ENCODE assay signal across 17 cellular contexts in genomic region chr19:49857834-49858590, GRCh38. TPM values are rescaled to one million over a fixed set of nuclear protein-coding genes. Genes with fewer than 3 reads are reported as not detected.
A peak's percentile ranks its signal among the peaks of the same experiment; 100 is the strongest.
DNase-seq lines count a peak whose midpoint lies in the region; ATAC-seq, FAIRE-seq and TF ChIP-seq lines count a peak whose summit lies in the region.
"Had no signal": no experiment of that assay in that cellular context is flagged by ENCODE, and none has a peak within 500 bp of the region (broad histone marks: within the 10 kb centered on the region; RNA-seq: fewer than 3 reads in every experiment).

No MANE protein-coding gene starts in this region.

- no peak for FAIRE-seq in D721Med (lab: Jason Lieb, UNC)
- FAIRE-seq in frontal cortex (lab: Jason Lieb, UNC), result no peak

- peaks cover 85% of the 10 kb centered on the region for H3K36me3 ChIP-seq in HUES48 (ENCODE audit: control insufficient read depth, insufficient read depth, low read length)

- DNase-seq in D721Med (ENCODE audit: insufficient read length, low spot score), result peak; percentile 27
- no peak for DNase-seq in central memory CD8-positive, alpha-beta T cell (ENCODE audit: low spot score in 2 of 2)
- DNase-seq in osteocyte (ENCODE audit: extremely low spot score, unreplicated experiment), result no peak
- DNase-seq in GDM1 (lab: John Stamatoyannopoulos, UW), result no peak
- DNase-seq in frontal cortex (ENCODE audit: low spot score in 2 of 2), result no peak
- DNase-seq: activated CD4-positive, alpha-beta T cell treated with anti-CD3 and anti-CD28 coated beads, Interleukin-2, amount 50 U/mL, for 48 hours; activated gamma-delta T cell treated with Interleukin-2 at 50 U/mL for 16 hours; esophagus squamous epithelium; GF-D8; mesendoderm; NCI-H1694 treated with DMSO at 0.1 percent for 48 hours; stimulated activated CD4-positive, alpha-beta T cell treated with anti-CD3 and anti-CD28 coated beads, Interleukin-4, amount 100 ng/mL, for 4 hours; stimulated activated naive CD8-positive, alpha-beta T cell treated with anti-CD3 and anti-CD28 coated beads, Interleukin-15, amount 100 ng/mL, for 72 hours had no signal

- H3K27ac ChIP-seq in HUES48 (ENCODE audit: low read depth, low read length), result peak overlapping the region; percentile 28

- peak overlapping the region; percentile 77 for H3K27ac Mint-ChIP-seq in central memory CD8-positive, alpha-beta T cell (ENCODE audit: low read depth)
- H3K27ac Mint-ChIP-seq in osteocyte (ENCODE audit: unreplicated experiment), result peak overlapping the region; percentile 18

- H3K36me3 Mint-ChIP-seq in central memory CD8-positive, alpha-beta T cell (ENCODE audit: insufficient read depth), result peaks cover 19% of the 10 kb centered on the region
- peaks cover 21% of the 10 kb centered on the region for H3K36me3 Mint-ChIP-seq in osteocyte (ENCODE audit: unreplicated experiment)

- H3K9me3 ChIP-seq in HUES48 (ENCODE audit: control insufficient read depth, insufficient read depth, low read length), result no peaks in the 10 kb centered on the region
- H3K9me3 ChIP-seq: esophagus squamous epithelium, prostate gland had no signal

- H3K27me3 Mint-ChIP-seq in central memory CD8-positive, alpha-beta T cell, result no peaks in the 10 kb centered on the region
- H3K27me3 Mint-ChIP-seq in osteocyte (ENCODE audit: unreplicated experiment), result no peaks in the 10 kb centered on the region
- H3K27me3 Mint-ChIP-seq: stimulated activated naive CD8-positive, alpha-beta T cell treated with anti-CD3 and anti-CD28 coated beads, Interleukin-15, amount 100 ng/mL, for 72 hours had no signal

- peaks cover under 1% of the 10 kb centered on the region for H3K4me1 Mint-ChIP-seq in central memory CD8-positive, alpha-beta T cell
- H3K4me1 Mint-ChIP-seq in osteocyte (ENCODE audit: unreplicated experiment), result peaks cover 20% of the 10 kb centered on the region

- H3K27me3 ChIP-seq in HUES48 (ENCODE audit: control insufficient read depth, insufficient read depth, low read length), result no peaks in the 10 kb centered on the region
- H3K27me3 ChIP-seq: esophagus squamous epithelium had no signal

- peaks cover 5% of the 10 kb centered on the region; the same call in 1 of the 2 replicates for H3K4me1 ChIP-seq in HUES48 (ENCODE audit: control insufficient read depth, insufficient read depth, low read length)

- no peak for ATAC-seq in central memory CD8-positive, alpha-beta T cell (replicated peaks; ENCODE audit: extremely low read depth, poor library complexity, severe bottlenecking)
- ATAC-seq in HG02885 (IDR thresholded peaks at IDR 0.05; ENCODE audit: poor library complexity, unreplicated experiment), result no peak
- ATAC-seq in GM18517 (IDR thresholded peaks at IDR 0.05; ENCODE audit: unreplicated experiment), result no peak
- ATAC-seq: stimulated activated naive CD8-positive, alpha-beta T cell treated with anti-CD3 and anti-CD28 coated beads, Interleukin-15, amount 100 ng/mL, for 72 hours had no signal

- no peak overlapping the region for H3K4me3 ChIP-seq in HUES48 (ENCODE audit: low read depth, low read length)
- H3K4me3 ChIP-seq: esophagus squamous epithelium, prostate gland had no signal

- H3K9ac ChIP-seq in HUES48 (ENCODE audit: low read depth, low read length), result no peak overlapping the region

- TF ChIP-seq CTCF in D721Med (IDR thresholded peaks at IDR 0.05; ENCODE audit: insufficient read depth, missing control alignments) (no peak), osteocyte (IDR thresholded peaks at IDR 0.05) (no peak)

- no peaks in the 10 kb centered on the region for H3K9me3 Mint-ChIP-seq in central memory CD8-positive, alpha-beta T cell
- no peaks in the 10 kb centered on the region for H3K9me3 Mint-ChIP-seq in osteocyte (ENCODE audit: unreplicated experiment)
- H3K9me3 Mint-ChIP-seq: stimulated activated naive CD8-positive, alpha-beta T cell treated with anti-CD3 and anti-CD28 coated beads, Interleukin-15, amount 100 ng/mL, for 72 hours had no signal

- no peak overlapping the region for H3K4me3 Mint-ChIP-seq in central memory CD8-positive, alpha-beta T cell
- no peak overlapping the region for H3K4me3 Mint-ChIP-seq in osteocyte (ENCODE audit: unreplicated experiment)
- H3K4me3 Mint-ChIP-seq: stimulated activated naive CD8-positive, alpha-beta T cell treated with anti-CD3 and anti-CD28 coated beads, Interleukin-15, amount 100 ng/mL, for 72 hours had no signal

RNA-seq across cellular contexts. Expression of gene PTOV1, which starts 7.1 kb away (rescaled TPM):
- total RNA-seq in osteocyte (266 and 295 TPM in 2 replicates), frontal cortex (109 TPM)

RNA-seq across cellular contexts. Expression of gene PNKP, which starts 9.4 kb away (rescaled TPM):
- total RNA-seq in osteocyte (68.3 and 76.4 TPM in 2 replicates), frontal cortex (23.2 TPM)

RNA-seq across cellular contexts. Expression of gene AKT1S1, which starts 19.1 kb away (rescaled TPM):
- 59.7 and 61.2 TPM in 2 replicates for total RNA-seq in osteocyte
- 4.1 TPM for total RNA-seq in frontal cortex

RNA-seq across cellular contexts. Expression of gene TBC1D17, which starts 19.5 kb away (rescaled TPM):
- total RNA-seq in osteocyte, result 69.2 and 71.9 TPM in 2 replicates
- 5.7 TPM for total RNA-seq in frontal cortex

RNA-seq across cellular contexts. Expression of gene IL4I1, which starts 38.7 kb away (rescaled TPM):
- total RNA-seq in osteocyte, result 0.55 TPM in 1 of 2 replicates, not detected in the other
- 0.41 TPM for total RNA-seq in frontal cortex

Comparison
In these comparisons a context has a peak if more than half of its experiments do, and no peak if none do; other contexts are left out.
1. RNA of gene AKT1S1, which starts 19.1 kb away (total RNA-seq): 59.7 to 61.2 TPM in osteocyte; 4.1 TPM in frontal cortex (single experiment); every median in the first group is over 10 times any median in the second.